In genomic region chr6:141415896-141416295, GRCh38 we compare ENCODE assay signal across 20 cellular contexts.
"Had no signal": no experiment of that assay in that cellular context is flagged by ENCODE, and none has a peak within 500 bp of the region (broad histone marks: within the 10 kb centered on the region; RNA-seq: fewer than 3 reads in every experiment).

No MANE protein-coding gene starts in this region.

- H3K36me3 ChIP-seq: neural progenitor cell, sigmoid colon had no signal

- H3K4me1 ChIP-seq: neural progenitor cell, sigmoid colon had no signal

- H2AFZ ChIP-seq: neural progenitor cell had no signal

- H3K4me3 ChIP-seq: coronary artery, neural progenitor cell, sigmoid colon had no signal

- H3K9ac ChIP-seq: neural progenitor cell had no signal

- H3K4me2 ChIP-seq: neural progenitor cell had no signal

- H3K9me3 Mint-ChIP-seq: activated naive CD8-positive, alpha-beta T cell treated with anti-CD3 and anti-CD28 coated beads, Interleukin-2, amount 50 U/mL, for 24 hours; activated T-helper 1 cell treated with anti-CD3 and anti-CD28 coated beads, Interleukin-12 subunit alpha, Interleukin-12 subunit beta, Interleukin-2, Interleukin-4 antibody, amounts not matched to agents 30 ng/mL and 10 ng/mL and 1 ng/mL, durations not matched to agents 14 hours and 24 hours and 36 hours; central memory CD8-positive, alpha-beta T cell; neural progenitor cell had no signal

- DNase-seq: activated CD4-positive, alpha-beta T cell treated with anti-CD3 and anti-CD28 coated beads for 1 hour; activated CD4-positive, alpha-beta T cell treated with anti-CD3 and anti-CD28 coated beads, Interleukin-2, amount 50 U/mL, for 1 hour; activated CD8-positive, alpha-beta T cell treated with anti-CD3 and anti-CD28 coated beads, Interleukin-2, amount 10 ng/mL, durations not matched to agents 7 days and 5 days; activated gamma-delta T cell; activated naive CD4-positive, alpha-beta T cell treated with anti-CD3 and anti-CD28 coated beads, Interleukin-2, amount 50 U/mL, for 16 hours; activated naive CD8-positive, alpha-beta T cell treated with anti-CD3 and anti-CD28 coated beads, Interleukin-2, amount 50 U/mL, for 24 hours; foreskin melanocyte; left ventricle myocardium superior; mammary epithelial cell; naive thymus-derived CD8-positive, alpha-beta T cell; retina; sigmoid colon; stimulated activated CD4-positive, alpha-beta T cell treated with anti-CD3 and anti-CD28 coated beads, Interleukin-4, amount 100 ng/mL, for 1 hour; stimulated activated naive CD4-positive, alpha-beta T cell treated with Interleukin-2 at 50 U/mL for 16 hours had no signal

- H3K9me3 ChIP-seq: sigmoid colon had no signal

- H3K4me3 Mint-ChIP-seq: activated CD8-positive, alpha-beta T cell treated with anti-CD3 and anti-CD28 coated beads, Interleukin-2, amount 10 ng/mL, durations not matched to agents 7 days and 5 days; activated naive CD8-positive, alpha-beta T cell treated with anti-CD3 and anti-CD28 coated beads, Interleukin-2, amount 50 U/mL, for 24 hours; activated T-helper 1 cell treated with anti-CD3 and anti-CD28 coated beads, Interleukin-12 subunit alpha, Interleukin-12 subunit beta, Interleukin-2, Interleukin-4 antibody, amounts not matched to agents 30 ng/mL and 10 ng/mL and 1 ng/mL, durations not matched to agents 14 hours and 24 hours and 36 hours; central memory CD8-positive, alpha-beta T cell; mesothelial cell of epicardium; naive thymus-derived CD8-positive, alpha-beta T cell; neural progenitor cell had no signal

- H3K27ac Mint-ChIP-seq: activated CD8-positive, alpha-beta T cell treated with anti-CD3 and anti-CD28 coated beads, Interleukin-2, amount 10 ng/mL, durations not matched to agents 7 days and 5 days; activated naive CD8-positive, alpha-beta T cell treated with anti-CD3 and anti-CD28 coated beads, Interleukin-2, amount 50 U/mL, for 24 hours; activated T-helper 1 cell treated with anti-CD3 and anti-CD28 coated beads, Interleukin-12 subunit alpha, Interleukin-12 subunit beta, Interleukin-2, Interleukin-4 antibody, amounts not matched to agents 30 ng/mL and 10 ng/mL and 1 ng/mL, durations not matched to agents 14 hours and 24 hours and 36 hours; mesothelial cell of epicardium; naive thymus-derived CD8-positive, alpha-beta T cell; neural progenitor cell; progenitor cell of endocrine pancreas had no signal

- H3K27me3 Mint-ChIP-seq: activated naive CD8-positive, alpha-beta T cell treated with anti-CD3 and anti-CD28 coated beads, Interleukin-2, amount 50 U/mL, for 24 hours; central memory CD8-positive, alpha-beta T cell; naive thymus-derived CD8-positive, alpha-beta T cell; progenitor cell of endocrine pancreas had no signal

- H3K27ac ChIP-seq: coronary artery, neural progenitor cell, sigmoid colon had no signal

- H3K36me3 Mint-ChIP-seq: mesothelial cell of epicardium, neural progenitor cell had no signal

- H3K27me3 ChIP-seq: neural progenitor cell, sigmoid colon had no signal

- H3K4me1 Mint-ChIP-seq: activated naive CD8-positive, alpha-beta T cell treated with anti-CD3 and anti-CD28 coated beads, Interleukin-2, amount 50 U/mL, for 24 hours; central memory CD8-positive, alpha-beta T cell; mesothelial cell of epicardium; naive thymus-derived CD8-positive, alpha-beta T cell; neural progenitor cell had no signal
